In genomic region chr11:104852811-104853210, GRCh38 we compare ENCODE assay signal across 27 cellular contexts. TPM values are rescaled to one million over a fixed set of nuclear protein-coding genes. Genes with fewer than 3 reads are reported as not detected.
DNase-seq lines count a peak whose midpoint lies in the region; FAIRE-seq and TF ChIP-seq lines count a peak whose summit lies in the region.
"Had no signal": no experiment of that assay in that cellular context is flagged by ENCODE, and none has a peak within 500 bp of the region (broad histone marks: within the 10 kb centered on the region; RNA-seq: fewer than 3 reads in every experiment).

No MANE protein-coding gene starts in this region.

- FAIRE-seq in endothelial cell of umbilical vein (lab: Jason Lieb, UNC) = no peak
- FAIRE-seq: GM12878, GM19239, HTR-8/SVneo had no signal

- 0 out of 2 replicates have a peak, but pooled peaks have one; percentile 7 for TF ChIP-seq RAD21 in SK-N-SH (IDR thresholded peaks at IDR 0.05; ENCODE audit: low read length)

- no peak overlapping the region for H3K4me3 Mint-ChIP-seq in mesothelial cell of epicardium
- H3K4me3 Mint-ChIP-seq: CD14-positive monocyte, IgD-negative memory B cell had no signal

- H2AFZ ChIP-seq in SK-N-SH (ENCODE audit: low read depth) (no peak overlapping the region), endothelial cell of umbilical vein (ENCODE audit: low read depth, low read length) (no peak overlapping the region)

- H3K27me3 ChIP-seq in SK-N-SH (ENCODE audit: insufficient read depth) (no peaks in the 10 kb centered on the region), endothelial cell of umbilical vein (ENCODE audit: control insufficient read depth in 2 of 2, insufficient read depth in 2 of 2, low read length in 2 of 2) (no peaks in the 10 kb centered on the region), WERI-Rb-1 (ENCODE audit: insufficient read depth, low read depth, severe bottlenecking) (no peaks in the 10 kb centered on the region)

- H3K4me3 ChIP-seq in SK-N-SH (ENCODE audit: low read depth in 2 of 2, low read length in 1 of 2) (no peak overlapping the region), endothelial cell of umbilical vein (replicated peaks in 1 of 3; ENCODE audit: insufficient read depth in 1 of 3, low read depth in 1 of 3, low read length in 3 of 3) (no peak overlapping the region), WERI-Rb-1 (ENCODE audit: low read depth, low read length) (no peak overlapping the region)
- H3K4me3 ChIP-seq: GM12878 had no signal

- no peaks in the 10 kb centered on the region for H3K9me1 ChIP-seq in endothelial cell of umbilical vein (replicated peaks; ENCODE audit: control insufficient read depth, extremely low read depth, insufficient read depth, low read length)

- H3K9me3 Mint-ChIP-seq in mesothelial cell of epicardium = peaks cover under 1% of the 10 kb centered on the region
- H3K9me3 Mint-ChIP-seq: CD14-positive monocyte, IgD-negative memory B cell had no signal

- peaks cover 9% of the 10 kb centered on the region for H3F3A ChIP-seq in SK-N-SH (replicated peaks; ENCODE audit: insufficient read depth)

- no peaks in the 10 kb centered on the region for H3K9me2 ChIP-seq in SK-N-SH

- peak in 1 of 2 experiments; percentile 49; a peak in 1 of 4 replicates for TF ChIP-seq EP300 in SK-N-SH (IDR thresholded peaks at IDR 0.05; ENCODE audit: borderline replicate concordance in 1 of 2, low read depth in 1 of 2, low read length in 1 of 2)

- BruUV-seq in endothelial cell of umbilical vein (replicated peaks; lab: Mats Ljungman, UMichigan) = no TSS peak

- H3K36me3 Mint-ChIP-seq in mesothelial cell of epicardium = no peaks in the 10 kb centered on the region
- H3K36me3 Mint-ChIP-seq: CD14-positive monocyte had no signal

- 10% methylated on average over 1 of the region's 1 CpG for WGBS in SK-N-SH (ENCODE audit: low lambda C conversion rate)

- intact Hi-C loops in endothelial cell of umbilical vein (cut with micrococcal nuclease) = no loop called here

- peak overlapping the region; percentile 6 for H3K27ac Mint-ChIP-seq in mesothelial cell of epicardium
- H3K27ac Mint-ChIP-seq: CD14-positive monocyte, IgD-negative memory B cell had no signal

- CTCF ChIA-PET in SK-N-SH (lab: Yijun Ruan, JAX) (interaction anchor here (1.0 to 1.3 kb wide), 2 partner anchors 78 to 243 kb away, joined by 3 read pairs; no protein-coding TSS in a partner anchor), endothelial cell of umbilical vein (lab: Charles Lee) (no interaction called here)

- H3K9me3 ChIP-seq in SK-N-SH = no peaks in the 10 kb centered on the region
- no peaks in the 10 kb centered on the region for H3K9me3 ChIP-seq in endothelial cell of umbilical vein (replicated peaks; ENCODE audit: control insufficient read depth, insufficient read depth, low read length)
- no peaks in the 10 kb centered on the region for H3K9me3 ChIP-seq in WERI-Rb-1 (ENCODE audit: severe bottlenecking)

- TF ChIP-seq POLR2A in endothelial cell of umbilical vein (IDR thresholded peaks at IDR 0.05; ENCODE audit: low read depth, low read length) = no peak

- peaks cover 28% of the 10 kb centered on the region for H3K4me1 Mint-ChIP-seq in mesothelial cell of epicardium

- H3K9ac ChIP-seq in SK-N-SH (no peak overlapping the region), endothelial cell of umbilical vein (replicated peaks; ENCODE audit: extremely low read depth, insufficient read depth, low read length) (no peak overlapping the region)

- H3K27ac ChIP-seq in SK-N-SH (ENCODE audit: low read depth in 2 of 2, low read length in 1 of 2) = peak overlapping the region; percentile 52 to 58; a peak in 3 of 4 replicates
- H3K27ac ChIP-seq in endothelial cell of umbilical vein (ENCODE audit: insufficient read depth, low read depth, low read length) = no peak overlapping the region
- no peak overlapping the region for H3K27ac ChIP-seq in WERI-Rb-1

- no peak overlapping the region for H3K4me2 ChIP-seq in SK-N-SH
- no peak overlapping the region for H3K4me2 ChIP-seq in endothelial cell of umbilical vein (ENCODE audit: insufficient read depth, low read length)

- no peaks in the 10 kb centered on the region for H4K20me1 ChIP-seq in SK-N-SH (ENCODE audit: insufficient read depth)
- no peaks in the 10 kb centered on the region for H4K20me1 ChIP-seq in endothelial cell of umbilical vein (replicated peaks; ENCODE audit: control insufficient read depth, extremely low read depth, insufficient read depth, low read length)

- peaks cover 5 to 14% of the 10 kb centered on the region in 2 experiments; a peak in 2 of 4 replicates for H3K4me1 ChIP-seq in SK-N-SH (ENCODE audit: control insufficient read depth in 1 of 2, insufficient read depth in 2 of 2, low read depth in 1 of 2, low read length in 1 of 2)
- H3K4me1 ChIP-seq in endothelial cell of umbilical vein (ENCODE audit: control insufficient read depth, extremely low read depth, insufficient read depth, low read length) = no peaks in the 10 kb centered on the region

- POLR2A ChIA-PET in SK-N-SH (lab: Yijun Ruan, JAX) = no interaction called here
- POLR2A ChIA-PET in endothelial cell of umbilical vein (lab: Charles Lee) = no interaction called here

- peak; percentile 1 for DNase-seq in GM04504 (ENCODE audit: low read depth)
- no peak for DNase-seq in SK-N-SH
- no peak for DNase-seq in endothelial cell of umbilical vein (ENCODE audit: low read depth, low spot score)
- DNase-seq in mesothelial cell of epicardium (ENCODE audit: low spot score in 2 of 2, unreplicated experiment in 2 of 2) = no peak
- no peak for DNase-seq in NCI-H82 (lab: John Stamatoyannopoulos, UW)
- no peak for DNase-seq in kidney glomerular epithelial cell (lab: John Stamatoyannopoulos, UW)
- DNase-seq in cerebellar cortex (ENCODE audit: low spot score) = no peak
- DNase-seq in WERI-Rb-1 = no peak
- DNase-seq: ACHN, DMS79 treated with DMSO at 0.1 percent for 48 hours, GF-D8, GOT3, Karpas-422, MM.1S, NCI-H1092, NCI-H1436 treated with DMSO at 0.1 percent for 48 hours, NCI-H2029, NCI-H748 treated with DMSO at 0.1 percent for 48 hours, OCI-M1, SIG-M5 had no signal

- H3K79me2 ChIP-seq in SK-N-SH (ENCODE audit: insufficient read depth) (no peaks in the 10 kb centered on the region), endothelial cell of umbilical vein (ENCODE audit: control insufficient read depth, insufficient read depth, low read length) (no peaks in the 10 kb centered on the region)

- no peaks in the 10 kb centered on the region for H3K36me3 ChIP-seq in SK-N-SH (replicated peaks in 1 of 2; ENCODE audit: control insufficient read depth in 1 of 2, insufficient read depth in 2 of 2, low read length in 1 of 2)
- no peaks in the 10 kb centered on the region for H3K36me3 ChIP-seq in endothelial cell of umbilical vein (ENCODE audit: control insufficient read depth in 2 of 2, extremely low read depth in 1 of 2, insufficient read depth in 2 of 2, low read length in 2 of 2)
- H3K36me3 ChIP-seq in WERI-Rb-1 = no peaks in the 10 kb centered on the region

- TF ChIP-seq CTCF in SK-N-SH (IDR thresholded peaks at IDR 0.05) (no peak), endothelial cell of umbilical vein (IDR thresholded peaks at IDR 0.05; ENCODE audit: extremely low read depth in 1 of 2, insufficient read depth in 1 of 2, low read depth in 1 of 2, low read length in 2 of 2) (no peak), mesothelial cell of epicardium (IDR thresholded peaks at IDR 0.05; ENCODE audit: unreplicated experiment) (no peak), WERI-Rb-1 (IDR thresholded peaks at IDR 0.05; ENCODE audit: low read depth, low read length) (no peak)

- no peaks in the 10 kb centered on the region for H3K27me3 Mint-ChIP-seq in mesothelial cell of epicardium (ENCODE audit: low read depth)
- H3K27me3 Mint-ChIP-seq: IgD-negative memory B cell had no signal

- dilution Hi-C loops in endothelial cell of umbilical vein (cut with MboI; ENCODE audit: extremely low pct_ligation_motif_present, low sequenced_read_pairs) = no loop called here

TF ChIP-seq in SK-N-SH, 30 proteins besides CTCF, POLR2A, EP300 and RAD21 (continues in another document):
- TF ChIP-seq USF2 (IDR thresholded peaks at IDR 0.05; ENCODE audit: borderline replicate concordance, low read depth, low read length) = no peak

TF ChIP-seq in endothelial cell of umbilical vein, 7 proteins besides CTCF, POLR2A, EP300 and RAD21:
- TF ChIP-seq FOS (IDR thresholded peaks at IDR 0.05; ENCODE audit: borderline replicate concordance, insufficient read depth, low read length) = peak; percentile 15
- TF ChIP-seq POLR2AphosphoS5 (IDR thresholded peaks at IDR 0.05; ENCODE audit: insufficient read depth, low read depth, low read length) = no peak
- no peak for TF ChIP-seq JUN (IDR thresholded peaks at IDR 0.05; ENCODE audit: borderline replicate concordance, insufficient read depth, insufficient read length, low read depth)
- TF ChIP-seq MYC (IDR thresholded peaks at IDR 0.05; ENCODE audit: low read depth, low read length) = no peak
- no peak for TF ChIP-seq MAX (IDR thresholded peaks at IDR 0.05; ENCODE audit: insufficient read depth, insufficient read length)
- no peak for TF ChIP-seq EZH2 (IDR thresholded peaks at IDR 0.05; ENCODE audit: borderline replicate concordance, low read depth, low read length, severe bottlenecking)
- peak; percentile 46 for TF ChIP-seq GATA2 (IDR thresholded peaks at IDR 0.05; ENCODE audit: insufficient read depth, insufficient read length, low read depth, low read length)

RNA-seq across cellular contexts. Expression of gene CASP12, which starts 45.4 kb away (rescaled TPM):
- not detected in 2 replicates for polyA plus RNA-seq in SK-N-SH (2012; rRNA removed)
- not detected in 2 replicates for polyA plus RNA-seq in SK-N-SH (2012; cell fraction: cytosol; rRNA removed)
- not detected in 2 replicates for polyA plus RNA-seq in SK-N-SH (2012; cell fraction: nucleus; rRNA removed)
- 2.6 and 3.9 TPM in 2 replicates for total RNA-seq in endothelial cell of umbilical vein
- 1.4 and 1.5 TPM in 2 replicates for polyA plus RNA-seq in endothelial cell of umbilical vein
- polyA plus RNA-seq in endothelial cell of umbilical vein (2011; cell fraction: cytosol; rRNA removed) = 1.5 TPM in 2 replicates
- polyA plus RNA-seq in endothelial cell of umbilical vein (2011; cell fraction: nucleus; rRNA removed) = 6.5 and 8.2 TPM in 2 replicates
- polyA plus RNA-seq in endothelial cell of umbilical vein (2012) = 2.0 and 3.4 TPM in 2 replicates
- 2.0 and 4.5 TPM in 2 replicates for polyA minus RNA-seq in endothelial cell of umbilical vein
- not detected for polyA minus RNA-seq in endothelial cell of umbilical vein (2011; cell fraction: cytosol; rRNA and poly(A)+ RNA removed)
- polyA minus RNA-seq in endothelial cell of umbilical vein (2011; cell fraction: nucleus; rRNA and poly(A)+ RNA removed) = 7.9 and 10.2 TPM in 2 replicates
- not detected in 3 replicates for total RNA-seq in mesothelial cell of epicardium
- total RNA-seq: GM12878, NCI-H460, RPMI7951 had no signal
- polyA plus RNA-seq: CD14-positive monocyte, IgD-negative memory B cell had no signal

Comparison
In these comparisons a context has a peak if more than half of its experiments do, and no peak if none do; other contexts are left out.
1. H3K27ac ChIP-seq: peak in SK-N-SH (2 of 2); none in endothelial cell of umbilical vein (single experiment) and WERI-Rb-1 (single experiment).